ENCODE assay signal across 26 cellular contexts in the genomic region with DNA sequence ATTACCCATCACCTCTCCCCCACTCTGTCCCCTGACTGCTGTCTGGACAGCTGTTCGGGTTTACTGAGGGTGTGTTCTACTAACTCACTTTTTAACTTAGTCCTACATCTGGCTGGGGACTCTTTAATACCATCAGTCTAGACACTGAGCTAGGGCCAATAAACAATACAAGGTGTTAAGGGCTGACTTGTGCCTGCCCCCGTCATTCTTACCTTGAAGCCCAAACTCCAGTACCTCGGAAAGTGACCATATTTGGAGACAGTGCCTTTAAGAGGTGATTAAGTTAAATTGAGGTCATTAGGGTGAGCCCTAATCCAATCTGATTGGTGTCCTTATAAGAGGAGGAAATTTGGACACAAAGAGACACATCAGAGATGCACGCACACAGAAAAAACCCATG. TPM values are rescaled to one million over a fixed set of nuclear protein-coding genes. Genes with fewer than 3 reads are reported as not detected.
"Had no signal": no experiment of that assay in that cellular context is flagged by ENCODE, and none has a peak within 500 bp of the region (broad histone marks: within the 10 kb centered on the region; RNA-seq: fewer than 3 reads in every experiment).

No MANE protein-coding gene starts in this region.

- H3K4me3 Mint-ChIP-seq: naive thymus-derived CD8-positive, alpha-beta T cell; natural killer cell treated with Interleukin-12 subunit alpha and Interleukin-12 subunit beta and Interleukin-15 and Interleukin-18, amount 100 ng/mL, for 72 hours; nephron progenitor cell; neural crest cell; stimulated activated effector memory CD8-positive, alpha-beta T cell treated with anti-CD3 and anti-CD28 coated beads, Interleukin-12 subunit alpha, Interleukin-12 subunit beta, amount 100 ng/mL, for 72 hours; stimulated activated naive B cell treated with anti-CD40 and anti-IgM and Interleukin-4, amounts not matched to agents 10 μg/mL and 1 μg/mL and 100 μg/mL, for 72 hours; stimulated activated naive CD8-positive, alpha-beta T cell treated with anti-CD3 and anti-CD28 coated beads, Interleukin-15, Interleukin-2, amounts not matched to agents 100 ng/mL and 50 ng/mL, for 24 hours had no signal

- H3K9me3 Mint-ChIP-seq: natural killer cell treated with Interleukin-12 subunit alpha and Interleukin-12 subunit beta and Interleukin-15 and Interleukin-18, amount 100 ng/mL, for 72 hours; neural crest cell; stimulated activated naive CD8-positive, alpha-beta T cell treated with anti-CD3 and anti-CD28 coated beads, Interleukin-15, Interleukin-2, amounts not matched to agents 100 ng/mL and 50 ng/mL, for 24 hours had no signal

- H3K27me3 ChIP-seq: neutrophil, pancreas, right lobe of liver, sigmoid colon, stomach, thyroid gland, tibial nerve, upper lobe of left lung had no signal

- H3K4me1 Mint-ChIP-seq: naive thymus-derived CD8-positive, alpha-beta T cell; nephron progenitor cell; neural crest cell; stimulated activated effector memory CD8-positive, alpha-beta T cell treated with anti-CD3 and anti-CD28 coated beads, Interleukin-12 subunit alpha, Interleukin-12 subunit beta, amount 100 ng/mL, for 72 hours; stimulated activated naive B cell treated with anti-CD40 and anti-IgM and Interleukin-4, amounts not matched to agents 10 μg/mL and 1 μg/mL and 100 μg/mL, for 72 hours had no signal

- H3K36me3 ChIP-seq: neutrophil, pancreas, prostate gland, right lobe of liver, sigmoid colon, stomach, thoracic aorta, thyroid gland, tibial nerve, upper lobe of left lung had no signal

- DNase-seq: naive thymus-derived CD8-positive, alpha-beta T cell; nephron progenitor cell; nucleus accumbens; pancreas; right cardiac atrium; right lobe of liver; sigmoid colon; small intestine; stimulated activated CD4-positive, alpha-beta T cell treated with anti-CD3 and anti-CD28 coated beads, Interleukin-15, amount 100 ng/mL, for 24 hours; stimulated activated CD4-positive, alpha-beta T cell treated with anti-CD3 and anti-CD28 coated beads, Interleukin-2, amount 100 ng/mL, for 24 hours; stimulated activated CD4-positive, alpha-beta T cell treated with anti-CD3 and anti-CD28 coated beads, Interleukin-2, amount 100 ng/mL, for 48 hours; stimulated activated CD4-positive, alpha-beta T cell treated with anti-CD3 and anti-CD28 coated beads, Interleukin-4, amount 100 ng/mL, for 24 hours; stimulated activated naive B cell treated with anti-CD40 and anti-IgM and Interleukin-4, amounts not matched to agents 10 μg/mL and 1 μg/mL and 100 μg/mL, for 72 hours; stimulated activated naive CD4-positive, alpha-beta T cell treated with Interleukin-2 at 50 U/mL for 16 hours; stomach; thyroid gland; trophoblast cell; upper lobe of left lung had no signal

- H3K27ac Mint-ChIP-seq: naive thymus-derived CD8-positive, alpha-beta T cell; natural killer cell treated with Interleukin-12 subunit alpha and Interleukin-12 subunit beta and Interleukin-15 and Interleukin-18, amount 100 ng/mL, for 72 hours; nephron progenitor cell; stimulated activated effector memory CD8-positive, alpha-beta T cell treated with anti-CD3 and anti-CD28 coated beads, Interleukin-12 subunit alpha, Interleukin-12 subunit beta, amount 100 ng/mL, for 72 hours; stimulated activated naive B cell treated with anti-CD40 and anti-IgM and Interleukin-4, amounts not matched to agents 10 μg/mL and 1 μg/mL and 100 μg/mL, for 72 hours; stimulated activated naive CD8-positive, alpha-beta T cell treated with anti-CD3 and anti-CD28 coated beads, Interleukin-15, Interleukin-2, amounts not matched to agents 100 ng/mL and 50 ng/mL, for 24 hours had no signal

- ATAC-seq: naive thymus-derived CD8-positive, alpha-beta T cell; natural killer cell treated with Interleukin-12 subunit alpha and Interleukin-12 subunit beta and Interleukin-15 and Interleukin-18, amount 100 ng/mL, for 72 hours; pancreas; right cardiac atrium; right lobe of liver; stimulated activated effector memory CD8-positive, alpha-beta T cell treated with anti-CD3 and anti-CD28 coated beads, Interleukin-12 subunit alpha, Interleukin-12 subunit beta, amount 100 ng/mL, for 72 hours; stimulated activated naive B cell treated with anti-CD40 and anti-IgM and Interleukin-4, amounts not matched to agents 10 μg/mL and 1 μg/mL and 100 μg/mL, for 72 hours had no signal

- H3K27me3 Mint-ChIP-seq: stimulated activated naive B cell treated with anti-CD40 and anti-IgM and Interleukin-4, amounts not matched to agents 10 μg/mL and 1 μg/mL and 100 μg/mL, for 72 hours had no signal

- H3K4me1 ChIP-seq: pancreas, prostate gland, right lobe of liver, sigmoid colon, stomach, thyroid gland, tibial nerve, upper lobe of left lung had no signal

- H3K27ac ChIP-seq: neutrophil, pancreas, prostate gland, right lobe of liver, sigmoid colon, stomach, thoracic aorta, thyroid gland, tibial nerve, upper lobe of left lung had no signal

- H3K4me3 ChIP-seq: pancreas, prostate gland, right lobe of liver, sigmoid colon, stomach, thoracic aorta, thyroid gland, tibial nerve, upper lobe of left lung had no signal

- H3K9me3 ChIP-seq: neutrophil, pancreas, prostate gland, right lobe of liver, sigmoid colon, stomach, thoracic aorta, thyroid gland, tibial nerve, upper lobe of left lung had no signal

- H3K36me3 Mint-ChIP-seq: naive thymus-derived CD8-positive, alpha-beta T cell; natural killer cell treated with Interleukin-12 subunit alpha and Interleukin-12 subunit beta and Interleukin-15 and Interleukin-18, amount 100 ng/mL, for 72 hours; stimulated activated effector memory CD8-positive, alpha-beta T cell treated with anti-CD3 and anti-CD28 coated beads, Interleukin-12 subunit alpha, Interleukin-12 subunit beta, amount 100 ng/mL, for 72 hours had no signal

RNA-seq across cellular contexts. Expression of gene STEAP1B, which starts 35.7 kb away (rescaled TPM):
- total RNA-seq: naive thymus-derived CD8-positive, alpha-beta T cell; pancreas had no signal
